29 cellular contexts compared by ENCODE assay signal in the genomic region with DNA sequence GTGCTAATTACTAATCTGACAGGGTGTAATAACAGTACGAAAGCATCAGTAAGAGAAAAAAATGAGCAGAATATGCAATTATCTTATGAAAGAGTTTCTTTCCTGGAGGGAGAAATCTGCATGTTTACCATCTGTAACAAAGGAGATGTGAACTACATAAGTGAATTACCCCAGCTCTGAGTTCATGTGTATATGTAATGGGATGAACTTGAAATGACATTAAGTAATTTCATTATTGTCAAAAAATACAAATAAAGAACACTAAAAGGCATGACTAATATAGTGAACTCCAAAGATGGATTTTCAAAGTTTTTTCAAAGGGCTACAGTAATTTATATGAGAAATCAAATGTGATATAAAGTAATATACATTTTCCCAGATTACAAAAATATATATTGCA.
"Had no signal": no experiment of that assay in that cellular context is flagged by ENCODE, and none has a peak within 500 bp of the region (broad histone marks: within the 10 kb centered on the region; RNA-seq: fewer than 3 reads in every experiment).

No MANE protein-coding gene starts in this region.

- H3K9me3 ChIP-seq: adrenal gland, body of pancreas, breast epithelium had no signal

- H3K36me3 ChIP-seq: adrenal gland, brain microvascular endothelial cell, breast epithelium had no signal

- DNase-seq: activated B cell treated with CpG ODN at 0.5 μM for 24 hours; activated CD4-positive, alpha-beta memory T cell treated with anti-CD3 and anti-CD28 coated beads for 36 hours; activated CD4-positive, alpha-beta T cell treated with anti-CD3 and anti-CD28 coated beads for 4 hours; activated CD4-positive, alpha-beta T cell treated with anti-CD3 and anti-CD28 coated beads, Interleukin-2, amount 10 ng/mL, durations not matched to agents 24 days and 14 days; activated CD4-positive, alpha-beta T cell treated with anti-CD3 and anti-CD28 coated beads, Interleukin-2, amount 50 U/mL, for 1 hour; activated CD4-positive, alpha-beta T cell treated with anti-CD3 and anti-CD28 coated beads, Interleukin-2, amount 50 U/mL, for 4 hours; activated CD4-positive, CD25-positive, alpha-beta regulatory T cell treated with anti-CD3 and anti-CD28 coated beads, Interleukin-2, amount 50 U/mL, for 72 hours; activated CD8-positive, alpha-beta memory T cell treated with anti-CD3 and anti-CD28 coated beads, Interleukin-2, amount 50 U/mL, for 4 hours; activated CD8-positive, alpha-beta T cell treated with anti-CD3 and anti-CD28 coated beads for 36 hours; activated effector memory CD4-positive, alpha-beta T cell treated with anti-CD3 and anti-CD28 coated beads, Interleukin-2, amount 50 U/mL, for 16 hours; activated gamma-delta T cell treated with Interleukin-2 at 50 U/mL for 16 hours; activated naive CD4-positive, alpha-beta T cell; activated naive CD4-positive, alpha-beta T cell treated with anti-CD3 and anti-CD28 coated beads for 36 hours; activated naive CD4-positive, alpha-beta T cell treated with anti-CD3 and anti-CD28 coated beads, Interleukin-2, amount 50 U/mL, for 16 hours; activated naive CD8-positive, alpha-beta T cell treated with anti-CD3 and anti-CD28 coated beads for 36 hours; activated T-cell treated with anti-CD3 and anti-CD28 coated beads for 4 hours; activated T-cell treated with anti-CD3 and anti-CD28 coated beads, Interleukin-2, amount 50 U/mL, for 1 hour; activated T-cell treated with anti-CD3 and anti-CD28 coated beads, Interleukin-2, amount 50 U/mL, for 4 hours; activated T-cell treated with anti-CD3 and anti-CD28 coated beads, Interleukin-2, amount 50 U/mL, for 72 hours; adrenal gland; amniotic stem cell; aorta; body of pancreas; brain microvascular endothelial cell; cerebellar nuclear complex; T-helper 2 cell; T-helper 9 cell had no signal

- H3K27ac ChIP-seq: adrenal gland, body of pancreas, brain microvascular endothelial cell, breast epithelium, VCaP had no signal

- H3K4me3 ChIP-seq: adrenal gland, body of pancreas, breast epithelium had no signal

- H3K4me1 ChIP-seq: adrenal gland, body of pancreas, breast epithelium had no signal

- H3K27me3 ChIP-seq: adrenal gland, body of pancreas, brain microvascular endothelial cell, breast epithelium had no signal
